In the genomic region with DNA sequence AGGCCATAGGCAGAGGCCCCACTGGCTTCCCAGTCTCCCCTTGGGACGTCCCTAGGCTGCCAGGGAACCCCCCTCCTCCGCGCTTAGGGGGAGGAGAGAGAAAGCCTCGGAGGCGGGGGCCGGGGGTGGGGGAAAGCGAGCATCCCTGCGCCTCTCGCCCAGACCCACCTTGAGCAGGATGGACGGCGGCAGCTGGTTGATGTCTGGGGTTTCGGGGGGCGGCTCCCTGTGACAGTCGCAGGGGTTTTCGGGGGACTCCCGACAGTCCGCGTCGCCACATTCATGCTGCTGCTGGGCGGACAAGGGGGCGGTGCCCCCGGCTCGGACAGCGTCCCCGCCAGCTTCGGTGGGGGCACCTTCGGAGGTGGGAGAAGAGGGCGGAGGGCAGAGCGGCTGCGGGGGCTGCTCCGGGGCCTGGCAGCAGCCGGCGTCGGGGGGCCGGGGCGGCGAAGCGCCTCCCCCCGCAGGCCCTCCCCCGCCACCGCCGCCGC, we compare ENCODE assay signal across 8 cellular contexts. TPM values are rescaled to one million over a fixed set of nuclear protein-coding genes. Genes with fewer than 3 reads are reported as not detected.
DNase-seq lines count a peak whose midpoint lies in the region; ATAC-seq and TF ChIP-seq lines count a peak whose summit lies in the region.

No MANE protein-coding gene starts in this region.

- H3K4me3 ChIP-seq in AG04450 (ENCODE audit: low read depth, low read length): peak overlapping the region; percentile 82
- H3K4me3 ChIP-seq in PC-9: peak overlapping the region; percentile 77
- peak overlapping the region; percentile 78 to 90 for H3K4me3 ChIP-seq in vagina

- TF ChIP-seq POLR2A in vagina (IDR thresholded peaks at IDR 0.05): no peak

- H3K4me1 ChIP-seq in PC-9 (replicated peaks; ENCODE audit: insufficient read depth) (peaks cover 28% of the 10 kb centered on the region), vagina (peaks cover 30% of the 10 kb centered on the region)

- H3K4me2 ChIP-seq in PC-9: peak overlapping the region; percentile 96

- intact Hi-C loops in PC-9 (cut with micrococcal nuclease; ENCODE audit: unreplicated experiment) (no loop called here), head of caudate nucleus (cut with DNase I) (no loop called here), posterior cingulate gyrus (cut with DNase I) (no loop called here), vagina (cut with DNase I) (loop anchor here (10.0 kb wide), 1 partner anchor 374 kb away; no protein-coding TSS in a partner anchor)

- no peaks in the 10 kb centered on the region for H3K9me2 ChIP-seq in PC-9 (ENCODE audit: insufficient read depth)

- H3F3A ChIP-seq in PC-9 (ENCODE audit: insufficient read depth, low read depth): peaks cover 5% of the 10 kb centered on the region; the same call in 1 of the 2 replicates

- H4K20me1 ChIP-seq in PC-9 (ENCODE audit: insufficient read depth): no peaks in the 10 kb centered on the region; the same call in 1 of the 2 replicates

- H3K27ac ChIP-seq in AG04450 (ENCODE audit: low read depth, low read length): no peak overlapping the region
- no peak overlapping the region for H3K27ac ChIP-seq in PC-9
- peak overlapping the region; percentile 98 for H3K27ac ChIP-seq in vagina

- CTCF ChIA-PET in AG04450 (lab: Charles Lee): interaction anchor here (0.9 kb wide), 1 partner anchor 120 kb away, joined by 6 read pairs; no protein-coding TSS in a partner anchor
- CTCF ChIA-PET in PC-9 (lab: Charles Lee): no interaction called here

- H3K9me3 ChIP-seq in AG04450 (ENCODE audit: control insufficient read depth, insufficient read depth, low read length) (peaks cover 2% of the 10 kb centered on the region; the same call in 1 of the 2 replicates), PC-9 (ENCODE audit: insufficient read depth, low read depth) (peaks cover 10% of the 10 kb centered on the region), vagina (no peaks in the 10 kb centered on the region)

- H2AFZ ChIP-seq in PC-9: peak overlapping the region; percentile 86

- H3K36me3 ChIP-seq in PC-9 (ENCODE audit: low read depth): no peaks in the 10 kb centered on the region
- no peaks in the 10 kb centered on the region for H3K36me3 ChIP-seq in vagina

- no TSS peak for BruUV-seq in PC-9 (replicated peaks; lab: Mats Ljungman, UMichigan)

- ATAC-seq in GM18519 (IDR thresholded peaks at IDR 0.05; ENCODE audit: low FRiP score, unreplicated experiment) (peak; percentile 15), HG03025 (IDR thresholded peaks at IDR 0.05; ENCODE audit: low FRiP score, unreplicated experiment) (peak; percentile 26)

- H3K79me2 ChIP-seq in PC-9 (ENCODE audit: low read depth): peaks cover 42% of the 10 kb centered on the region

- no peaks in the 10 kb centered on the region for H3K27me3 ChIP-seq in AG04450 (ENCODE audit: control insufficient read depth, insufficient read depth, low read length)
- no peaks in the 10 kb centered on the region for H3K27me3 ChIP-seq in PC-9 (ENCODE audit: insufficient read depth, low read depth)
- H3K27me3 ChIP-seq in vagina: no peaks in the 10 kb centered on the region

- DNase-seq in AG04450 (ENCODE audit: low read depth, low spot score) (no peak), PC-9 (peak in 1 of 2 experiments; percentile 31), head of caudate nucleus (peak in 38 of 42 donors; percentile 10 to 77 (median 52)), posterior cingulate gyrus (peak in 9 of 10 donors; percentile 16 to 91 (median 33)), vagina (ENCODE audit: extremely low spot score in 2 of 2) (no peak)
- DNase-seq in activated naive CD4-positive, alpha-beta T cell (lab: John Stamatoyannopoulos, UW): peak; percentile 8 to 28 (median 14)

- TF ChIP-seq CTCF in AG04450 (IDR thresholded peaks at IDR 0.05; ENCODE audit: low read depth, low read length): no peak
- TF ChIP-seq CTCF in PC-9 (conservative IDR thresholded peaks at IDR 0.05): no peak
- TF ChIP-seq CTCF in vagina (IDR thresholded peaks at IDR 0.05): no peak

- POLR2A ChIA-PET in AG04450 (lab: Yijun Ruan, JAX): no interaction called here
- POLR2A ChIA-PET in PC-9 (lab: Charles Lee; ENCODE audit: unreplicated experiment): interaction anchor here (0.6 to 0.7 kb wide), 2 partner anchors 1028 to 1523 kb away, joined by 4 read pairs; no protein-coding TSS in a partner anchor

RNA-seq across cellular contexts. Expression of gene FBXL17, which starts 1.3 kb away (rescaled TPM):
- polyA plus RNA-seq in AG04450 (2011; rRNA removed): 7.9 and 9.4 TPM in 2 replicates
- 10.9 and 16.4 TPM in 2 replicates for polyA minus RNA-seq in AG04450 (2011; rRNA and poly(A)+ RNA removed)
- total RNA-seq in PC-9 (2021) (14.7 and 19.5 TPM in 2 replicates), vagina (15.0 TPM)

Comparison
In these comparisons a context has a peak if more than half of its experiments do, and no peak if none do; other contexts are left out.
1. DNase-seq: peak in activated naive CD4-positive, alpha-beta T cell (4 of 4), head of caudate nucleus (38 of 42) and posterior cingulate gyrus (9 of 10); none in AG04450 (single experiment) and vagina (0 of 2).
2. Peak in every context shown above with its lines, with median percentiles within 50 percentile points of each other: H3K4me3 ChIP-seq.